In the genomic region with DNA sequence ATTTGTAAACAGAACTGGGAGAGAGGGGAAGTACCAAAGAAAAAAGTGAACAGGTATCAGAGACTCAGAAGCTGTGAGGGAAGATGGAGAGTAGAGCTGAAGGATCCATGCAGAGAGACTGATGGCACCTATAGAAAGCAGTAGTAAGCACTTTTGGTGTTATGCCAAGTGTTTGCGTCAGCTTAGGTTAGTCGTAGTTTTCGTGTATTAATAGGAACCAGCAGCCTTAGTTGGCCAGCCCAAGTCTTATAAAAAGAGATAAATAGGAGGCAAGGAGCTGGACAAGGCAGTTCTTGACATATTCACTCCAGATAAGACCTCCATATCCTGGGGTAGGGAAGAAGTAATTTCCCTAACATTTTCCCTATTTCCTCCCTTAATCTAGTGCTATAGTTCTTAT, we compare ENCODE assay signal across 22 cellular contexts.
"Had no signal": no experiment of that assay in that cellular context is flagged by ENCODE, and none has a peak within 500 bp of the region (broad histone marks: within the 10 kb centered on the region; RNA-seq: fewer than 3 reads in every experiment).

No MANE protein-coding gene starts in this region.

- H3K4me1 Mint-ChIP-seq: activated CD8-positive, alpha-beta memory T cell treated with anti-CD3 and anti-CD28 coated beads, Interleukin-2, amount 10 ng/mL, durations not matched to agents 7 days and 5 days; activated naive CD4-positive, alpha-beta T cell treated with anti-CD3 and anti-CD28 coated beads, Interleukin-2, amount 50 U/mL, for 24 hours; naive thymus-derived CD4-positive, alpha-beta T cell had no signal

- H3K27ac Mint-ChIP-seq: activated CD8-positive, alpha-beta memory T cell treated with anti-CD3 and anti-CD28 coated beads, Interleukin-2, amount 10 ng/mL, durations not matched to agents 7 days and 5 days; activated CD8-positive, alpha-beta T cell treated with anti-CD3 and anti-CD28 coated beads for 36 hours; activated naive CD4-positive, alpha-beta T cell treated with anti-CD3 and anti-CD28 coated beads, Interleukin-2, amount 50 U/mL, for 24 hours; naive thymus-derived CD4-positive, alpha-beta T cell; neural progenitor cell; T-helper 1 cell treated with Interleukin-12 subunit alpha and Interleukin-12 subunit beta and Interleukin-4 antibody, amounts not matched to agents 30 μg/mL and 1 μg/mL, for 36 hours had no signal

- H3K27me3 Mint-ChIP-seq: activated CD8-positive, alpha-beta memory T cell treated with anti-CD3 and anti-CD28 coated beads, Interleukin-2, amount 10 ng/mL, durations not matched to agents 7 days and 5 days; activated CD8-positive, alpha-beta T cell treated with anti-CD3 and anti-CD28 coated beads for 36 hours; activated naive CD4-positive, alpha-beta T cell treated with anti-CD3 and anti-CD28 coated beads, Interleukin-2, amount 50 U/mL, for 24 hours; naive thymus-derived CD4-positive, alpha-beta T cell had no signal

- H3K27ac ChIP-seq: gastroesophageal sphincter, left ventricle myocardium inferior, neural progenitor cell, spleen, upper lobe of right lung had no signal

- DNase-seq: activated CD4-positive, alpha-beta T cell treated with anti-CD3 and anti-CD28 coated beads for 48 hours; activated CD4-positive, CD25-positive, alpha-beta regulatory T cell; activated CD8-positive, alpha-beta memory T cell treated with anti-CD3 and anti-CD28 coated beads, Interleukin-2, amount 10 ng/mL, durations not matched to agents 7 days and 5 days; activated CD8-positive, alpha-beta T cell treated with anti-CD3 and anti-CD28 coated beads for 36 hours; activated effector memory CD4-positive, alpha-beta T cell treated with anti-CD3 and anti-CD28 coated beads, Interleukin-2, amount 50 U/mL, for 16 hours; activated T-cell treated with anti-CD3 and anti-CD28 coated beads for 4 hours; cerebellar nuclear complex; cortex of kidney; erythroblast; head of caudate nucleus; hypothalamus; left ventricle myocardium inferior; naive thymus-derived CD4-positive, alpha-beta T cell; retina; spleen; stimulated activated CD4-positive, alpha-beta T cell treated with anti-CD3 and anti-CD28 coated beads, Interleukin-4, amount 100 ng/mL, for 1 hour; stimulated activated naive CD4-positive, alpha-beta T cell; upper lobe of right lung had no signal

- H3K27me3 ChIP-seq: gastroesophageal sphincter, neural progenitor cell, spleen, upper lobe of right lung had no signal

- H3K9ac ChIP-seq: neural progenitor cell had no signal

- H3K4me3 Mint-ChIP-seq: activated CD8-positive, alpha-beta memory T cell treated with anti-CD3 and anti-CD28 coated beads, Interleukin-2, amount 10 ng/mL, durations not matched to agents 7 days and 5 days; activated CD8-positive, alpha-beta T cell treated with anti-CD3 and anti-CD28 coated beads for 36 hours; activated naive CD4-positive, alpha-beta T cell treated with anti-CD3 and anti-CD28 coated beads, Interleukin-2, amount 50 U/mL, for 24 hours; naive thymus-derived CD4-positive, alpha-beta T cell; neural progenitor cell; T-helper 1 cell treated with Interleukin-12 subunit alpha and Interleukin-12 subunit beta and Interleukin-4 antibody, amounts not matched to agents 30 μg/mL and 1 μg/mL, for 36 hours had no signal

- H3K36me3 Mint-ChIP-seq: activated CD8-positive, alpha-beta memory T cell treated with anti-CD3 and anti-CD28 coated beads, Interleukin-2, amount 10 ng/mL, durations not matched to agents 7 days and 5 days; activated naive CD4-positive, alpha-beta T cell treated with anti-CD3 and anti-CD28 coated beads, Interleukin-2, amount 50 U/mL, for 24 hours; naive thymus-derived CD4-positive, alpha-beta T cell had no signal

- H3K36me3 ChIP-seq: gastroesophageal sphincter, left ventricle myocardium inferior, neural progenitor cell, spleen, upper lobe of right lung had no signal

- ATAC-seq: activated CD8-positive, alpha-beta memory T cell treated with anti-CD3 and anti-CD28 coated beads, Interleukin-2, amount 10 ng/mL, durations not matched to agents 7 days and 5 days; activated CD8-positive, alpha-beta T cell treated with anti-CD3 and anti-CD28 coated beads for 36 hours; gastroesophageal sphincter; naive thymus-derived CD4-positive, alpha-beta T cell; upper lobe of right lung had no signal

- H3K4me1 ChIP-seq: gastroesophageal sphincter, left ventricle myocardium inferior, neural progenitor cell, spleen, upper lobe of right lung had no signal

- H2AFZ ChIP-seq: neural progenitor cell had no signal

- H3K4me2 ChIP-seq: neural progenitor cell had no signal

- H3K4me3 ChIP-seq: gastroesophageal sphincter, left ventricle myocardium inferior, neural progenitor cell, spleen, upper lobe of right lung had no signal
